Comparison of ENCODE assay signal across 16 cellular contexts in the genomic region with DNA sequence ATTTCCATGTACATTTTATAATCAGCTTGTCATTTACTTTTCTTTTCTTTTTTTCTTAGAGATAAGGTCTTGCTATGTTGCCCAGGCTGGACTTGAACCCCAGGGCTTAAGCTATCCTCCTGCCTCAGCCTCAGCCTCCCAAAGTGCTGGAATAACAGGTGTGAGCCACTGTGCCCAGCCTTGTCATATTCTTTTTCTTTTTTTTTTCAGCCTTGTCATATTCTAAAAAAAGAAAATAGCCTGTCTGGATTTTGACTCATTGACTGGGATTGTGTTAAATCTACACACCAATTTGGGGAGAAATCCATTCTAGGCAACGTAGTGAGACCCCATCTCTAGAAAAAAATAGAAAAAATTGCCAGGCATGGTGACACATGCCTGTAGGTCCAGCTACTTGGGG. TPM values are rescaled to one million over a fixed set of nuclear protein-coding genes. Genes with fewer than 3 reads are reported as not detected.
A peak's percentile ranks its signal among the peaks of the same experiment; 100 is the strongest.
DNase-seq lines count a peak whose midpoint lies in the region; ATAC-seq and TF ChIP-seq lines count a peak whose summit lies in the region.
"Had no signal": no experiment of that assay in that cellular context is flagged by ENCODE, and none has a peak within 500 bp of the region (broad histone marks: within the 10 kb centered on the region; RNA-seq: fewer than 3 reads in every experiment).

No MANE protein-coding gene starts in this region.

- H3K36me3 ChIP-seq in ascending aorta, result no peaks in the 10 kb centered on the region
- no peaks in the 10 kb centered on the region for H3K36me3 ChIP-seq in gastrocnemius medialis

- peak; percentile 61 for ATAC-seq in gastrocnemius medialis
- no peak for ATAC-seq in GM18517 (IDR thresholded peaks at IDR 0.05; ENCODE audit: unreplicated experiment)
- no peak for ATAC-seq in GM18873 (IDR thresholded peaks at IDR 0.05; ENCODE audit: low FRiP score, unreplicated experiment)
- ATAC-seq: CD8-positive, alpha-beta T cell had no signal

- H3K4me3 ChIP-seq in ascending aorta, result no peak overlapping the region
- H3K4me3 ChIP-seq in gastrocnemius medialis, result no peak overlapping the region

- intact Hi-C loops in ascending aorta (cut with DNase I), result no loop called here
- intact Hi-C loops in gastrocnemius medialis (cut with DNase I; ENCODE audit: low total_unique reads), result no loop called here

- H3K4me1 ChIP-seq in ascending aorta (peaks cover 0 to 12% of the 10 kb centered on the region in 2 donors), gastrocnemius medialis (peaks cover 0 to 8% of the 10 kb centered on the region in 2 donors)

- peak; percentile 41 for DNase-seq in EH (ENCODE audit: low read depth)
- no peak for DNase-seq in ascending aorta (ENCODE audit: low spot score in 2 of 2)
- DNase-seq in myocyte (ENCODE audit: low read depth), result peak; percentile 63
- no peak for DNase-seq in gastrocnemius medialis
- no peak for DNase-seq in foreskin melanocyte
- no peak for DNase-seq in iPS-NIHi7 (ENCODE audit: extremely low spot score)
- DNase-seq: CD8-positive, alpha-beta T cell; COR-L47; DMS153; DMS79 treated with DMSO at 0.1 percent for 48 hours; GDM1; GOT3; H9 had no signal

- H3K27ac ChIP-seq in ascending aorta, result peak overlapping the region; percentile 55 to 66
- H3K27ac ChIP-seq in gastrocnemius medialis, result no peak overlapping the region
- H3K27ac ChIP-seq: 22Rv1 had no signal

- no peak for TF ChIP-seq POLR2A in gastrocnemius medialis (IDR thresholded peaks at IDR 0.05)

- TF ChIP-seq CTCF in ascending aorta (IDR thresholded peaks at IDR 0.05), result no peak
- TF ChIP-seq CTCF in gastrocnemius medialis (IDR thresholded peaks at IDR 0.05 in 4 of 5, conservative IDR thresholded peaks at IDR 0.05 in 1 of 5), result no peak

- H3K27me3 ChIP-seq in ascending aorta (no peaks in the 10 kb centered on the region), gastrocnemius medialis (no peaks in the 10 kb centered on the region)

- H3K9me3 ChIP-seq in ascending aorta (no peaks in the 10 kb centered on the region), gastrocnemius medialis (no peaks in the 10 kb centered on the region)

- in situ Hi-C loops in gastrocnemius medialis (cut with MboI; ENCODE audit: low sequenced_read_pairs in 4 of 4), result no loop called here

RNA-seq across cellular contexts. Expression of gene ATP5MC2, which starts 24.2 kb away (rescaled TPM):
- total RNA-seq in ascending aorta, result 284 TPM
- total RNA-seq in myocyte, result 411 and 520 TPM in 2 replicates
- 434 TPM for polyA plus RNA-seq in myocyte (2012)
- total RNA-seq in gastrocnemius medialis, result 100 to 1,000 TPM; 428 to 714 (median 580) TPM

RNA-seq across cellular contexts. Expression of gene ATF7, which starts 25.5 kb away (rescaled TPM):
- total RNA-seq in ascending aorta (67.6 TPM), myocyte (15.5 and 25.3 TPM in 2 replicates), gastrocnemius medialis (10 to 100 TPM; 21.9 to 47.9 (median 26.3) TPM)
- 23.9 TPM for polyA plus RNA-seq in myocyte (2012)

Comparison
In these comparisons a context has a peak if more than half of its experiments do, and no peak if none do; other contexts are left out.
1. DNase-seq: peak in EH (single experiment) and myocyte (single experiment); none in ascending aorta (0 of 2), gastrocnemius medialis (0 of 2), foreskin melanocyte (single experiment) and iPS-NIHi7 (single experiment).
2. H3K27ac ChIP-seq: peak in ascending aorta (2 of 2); none in gastrocnemius medialis (0 of 4).
3. ATAC-seq: peak in gastrocnemius medialis (2 of 2); none in GM18517 (single experiment) and GM18873 (single experiment).